In the genomic region with DNA sequence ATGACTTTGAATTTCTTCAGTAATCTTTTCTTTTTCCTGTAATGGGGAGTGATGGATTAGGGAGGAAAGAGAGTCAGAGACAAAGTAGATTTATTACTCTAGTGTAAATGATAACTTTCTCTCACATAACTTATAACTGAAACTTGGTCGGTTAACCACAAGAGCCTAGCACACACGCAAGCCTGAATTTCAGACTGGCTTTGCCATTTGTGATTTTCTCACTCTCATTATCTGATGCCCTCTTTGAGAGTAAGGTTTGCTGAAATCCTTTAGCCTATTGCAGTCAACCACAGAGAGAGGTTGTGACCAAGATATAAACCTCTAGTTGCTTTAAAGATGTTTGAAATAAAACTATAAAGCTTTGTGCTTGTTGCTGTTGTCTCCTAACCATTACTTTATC, we compare ENCODE assay signal across 16 cellular contexts.
DNase-seq lines count a peak whose midpoint lies in the region; ATAC-seq and TF ChIP-seq lines count a peak whose summit lies in the region.
"Had no signal": no experiment of that assay in that cellular context is flagged by ENCODE, and none has a peak within 500 bp of the region (broad histone marks: within the 10 kb centered on the region; RNA-seq: fewer than 3 reads in every experiment).

No MANE protein-coding gene starts in this region.

- no peak overlapping the region for H3K27ac ChIP-seq in DND-41 (ENCODE audit: low read length)
- H3K27ac ChIP-seq: A549, left lung, right lobe of liver, SJSA1 had no signal

- no peak overlapping the region for H3K4me2 ChIP-seq in DND-41 (ENCODE audit: insufficient read depth, low read length)
- H3K4me2 ChIP-seq: A549 had no signal

- peak; percentile 76 for ATAC-seq in DND-41 (ENCODE audit: insufficient read depth, low read depth)
- peak; percentile 70 for ATAC-seq in GM19023 (IDR thresholded peaks at IDR 0.05; ENCODE audit: unreplicated experiment)
- ATAC-seq in HG02798 (IDR thresholded peaks at IDR 0.05; ENCODE audit: poor library complexity, unreplicated experiment), result peak; percentile 62
- ATAC-seq in HG03565 (IDR thresholded peaks at IDR 0.05; ENCODE audit: unreplicated experiment), result peak; percentile 80
- no peak for ATAC-seq in HG02852 (IDR thresholded peaks at IDR 0.05; ENCODE audit: unreplicated experiment)
- ATAC-seq: A549; activated CD4-positive, CD25-positive, alpha-beta regulatory T cell treated with anti-CD3 and anti-CD28 coated beads, Interleukin-2, amount 50 U/mL, for 24 hours; left lung; right lobe of liver had no signal

- TF ChIP-seq CTCF in DND-41 (IDR thresholded peaks at IDR 0.05; ENCODE audit: borderline replicate concordance, extremely low read depth, low read length, poor library complexity, severe bottlenecking), result no peak

- no peaks in the 10 kb centered on the region for H3K9me3 ChIP-seq in DND-41 (ENCODE audit: insufficient read depth, low read length, severe bottlenecking)
- H3K9me3 ChIP-seq: A549, right lobe of liver, SJSA1 had no signal

- H3K4me3 ChIP-seq in DND-41 (ENCODE audit: low read depth in 1 of 2, low read length in 2 of 2), result no peak overlapping the region
- H3K4me3 ChIP-seq: A549, left lung, right lobe of liver, SJSA1 had no signal

- H3K36me3 ChIP-seq in DND-41 (ENCODE audit: insufficient read depth, low read length), result no peaks in the 10 kb centered on the region
- H3K36me3 ChIP-seq: left lung, right lobe of liver, SJSA1 had no signal

- H3K79me2 ChIP-seq in DND-41 (ENCODE audit: insufficient read depth, low read length), result no peaks in the 10 kb centered on the region

- no peaks in the 10 kb centered on the region for H3K27me3 ChIP-seq in DND-41 (ENCODE audit: insufficient read depth, low read length, poor library complexity)
- H3K27me3 ChIP-seq: left lung, right lobe of liver, SJSA1 had no signal

- no peaks in the 10 kb centered on the region for H3K4me1 ChIP-seq in DND-41 (ENCODE audit: insufficient read depth, low read length)
- H3K4me1 ChIP-seq: A549, left lung, right lobe of liver, SJSA1 had no signal

- no peak overlapping the region for H2AFZ ChIP-seq in DND-41 (ENCODE audit: low read depth, low read length)

- DNase-seq in DND-41 (peak; percentile 8), GF-D8 (lab: John Stamatoyannopoulos, UW) (no peak), DMS153 (lab: John Stamatoyannopoulos, UW) (no peak)
- no peak for DNase-seq in activated T-cell treated with anti-CD3 and anti-CD28 coated beads, Interleukin-2, amount 50 U/mL, for 1 hour
- DNase-seq: CD4-positive, CD25-positive, alpha-beta regulatory T cell; left lung; NCI-H1930; occipital lobe; right lobe of liver had no signal

- H4K20me1 ChIP-seq in DND-41 (ENCODE audit: insufficient read depth, low read length), result no peaks in the 10 kb centered on the region

- H3K9ac ChIP-seq in DND-41 (ENCODE audit: low read depth, low read length), result no peak overlapping the region
